Comparison of ENCODE assay signal across 11 cellular contexts in genomic region chr11:57321388-57321995, GRCh38. TPM values are rescaled to one million over a fixed set of nuclear protein-coding genes. Genes with fewer than 3 reads are reported as not detected.
DNase-seq lines count a peak whose midpoint lies in the region; ATAC-seq and TF ChIP-seq lines count a peak whose summit lies in the region.
"Had no signal": no experiment of that assay in that cellular context is flagged by ENCODE, and none has a peak within 500 bp of the region (broad histone marks: within the 10 kb centered on the region; RNA-seq: fewer than 3 reads in every experiment).

No MANE protein-coding gene starts in this region.

- peaks cover 9 to 10% of the 10 kb centered on the region in 2 donors for H3K36me3 Mint-ChIP-seq in activated naive CD4-positive, alpha-beta T cell treated with anti-CD3 and anti-CD28 coated beads, Interleukin-2, amount 50 U/mL, for 72 hours

- H3K4me1 ChIP-seq in cardiac muscle cell (ENCODE audit: low read depth) (peaks cover 33% of the 10 kb centered on the region), lower lobe of right lung (peaks cover 81% of the 10 kb centered on the region), urinary bladder (ENCODE audit: insufficient read depth) (no peaks in the 10 kb centered on the region)

- H3K9me3 ChIP-seq in cardiac muscle cell (ENCODE audit: low read depth) (no peaks in the 10 kb centered on the region), lower lobe of right lung (no peaks in the 10 kb centered on the region)

- H3K27me3 ChIP-seq in cardiac muscle cell (no peaks in the 10 kb centered on the region), lower lobe of right lung (ENCODE audit: low read depth) (no peaks in the 10 kb centered on the region)

- H3K4me3 ChIP-seq in cardiac muscle cell (no peak overlapping the region), lower lobe of right lung (peak overlapping the region; percentile 74), urinary bladder (ENCODE audit: low read depth, low read length) (peak overlapping the region; percentile 24)

- in situ Hi-C loops in T47D (cut with HindIII; ENCODE audit: low pct_unique_long_range_greater_than_20kb, low sequenced_read_pairs): no loop called here

- no peak for TF ChIP-seq CTCF in cardiac muscle cell (IDR thresholded peaks at IDR 0.05; ENCODE audit: low read depth, low read length)
- TF ChIP-seq CTCF in lower lobe of right lung (IDR thresholded peaks at IDR 0.05): no peak

- DNase-seq in cardiac muscle cell (ENCODE audit: low read depth in 1 of 2, low spot score in 1 of 2): no peak
- no peak for DNase-seq in Right ventricle myocardium inferior (ENCODE audit: missing footprints)
- peak; percentile 67 to 81 for DNase-seq in T47D (ENCODE audit: low read depth in 1 of 2, low spot score in 1 of 2)
- no peak for DNase-seq in lower lobe of right lung
- DNase-seq in SHP77 treated with DMSO at 0.1 percent for 48 hours (lab: John Stamatoyannopoulos, UW): no peak
- no peak for DNase-seq in activated naive CD4-positive, alpha-beta T cell treated with anti-CD3 and anti-CD28 coated beads, Interleukin-2, amount 50 U/mL, for 72 hours (ENCODE audit: low spot score in 2 of 2)
- DNase-seq: NCI-H2107 had no signal

- intact Hi-C loops in Right ventricle myocardium inferior (cut with DNase I) (no loop called here), lower lobe of right lung (cut with DNase I) (no loop called here)

- no peak overlapping the region for H3K27ac Mint-ChIP-seq in activated naive CD4-positive, alpha-beta T cell treated with anti-CD3 and anti-CD28 coated beads, Interleukin-2, amount 50 U/mL, for 72 hours

- H3K27ac ChIP-seq in cardiac muscle cell (peak overlapping the region; percentile 94), lower lobe of right lung (peak overlapping the region; percentile 96), urinary bladder (ENCODE audit: low read depth) (peak overlapping the region; percentile 83)

- H3K36me3 ChIP-seq in cardiac muscle cell (peaks cover 16% of the 10 kb centered on the region), lower lobe of right lung (peaks cover 39% of the 10 kb centered on the region), urinary bladder (ENCODE audit: insufficient read depth) (peaks cover 3% of the 10 kb centered on the region)

- 27% methylated on average over 5 of the region's 5 CpGs for WGBS in urinary bladder

- ATAC-seq in Right ventricle myocardium inferior (no peak), lower lobe of right lung (no peak), GM19452 (IDR thresholded peaks at IDR 0.05; ENCODE audit: unreplicated experiment) (no peak)
- ATAC-seq in activated naive CD4-positive, alpha-beta T cell treated with anti-CD3 and anti-CD28 coated beads, Interleukin-2, amount 50 U/mL, for 72 hours: no peak

- no peaks in the 10 kb centered on the region for H3K9me3 Mint-ChIP-seq in activated naive CD4-positive, alpha-beta T cell treated with anti-CD3 and anti-CD28 coated beads, Interleukin-2, amount 50 U/mL, for 72 hours
- H3K9me3 Mint-ChIP-seq: stimulated activated naive CD8-positive, alpha-beta T cell treated with anti-CD3 and anti-CD28 coated beads, Interleukin-15, Interleukin-2, amounts not matched to agents 100 ng/mL and 50 ng/mL, for 24 hours had no signal

RNA-seq across cellular contexts. Expression of gene TNKS1BP1, which starts 3.3 kb away (rescaled TPM):
- total RNA-seq in cardiac muscle cell (58.9 and 69.1 TPM in 2 replicates), Right ventricle myocardium inferior (51.2 TPM), lower lobe of right lung (147 TPM), urinary bladder (33.6 TPM)
- polyA plus RNA-seq in cardiac muscle cell (62.1 and 67.1 TPM in 2 replicates), urinary bladder (146 TPM)
- 10 to 100 TPM in 1 of 2 donors, 1 to 10 TPM in 1; 5.6 to 17.7 TPM for total RNA-seq in activated naive CD4-positive, alpha-beta T cell treated with anti-CD3 and anti-CD28 coated beads, Interleukin-2, amount 50 U/mL, for 72 hours

RNA-seq across cellular contexts. Expression of gene SSRP1, which starts 14.2 kb away (rescaled TPM):
- 112 and 180 TPM in 2 replicates for total RNA-seq in cardiac muscle cell
- polyA plus RNA-seq in cardiac muscle cell: 87.0 and 112 TPM in 2 replicates
- 33.8 TPM for total RNA-seq in Right ventricle myocardium inferior
- total RNA-seq in lower lobe of right lung: 62.2 TPM
- 32.3 TPM for total RNA-seq in urinary bladder
- 79.4 TPM for polyA plus RNA-seq in urinary bladder
- 100 to 1,000 TPM in 1 of 2 donors, 10 to 100 TPM in 1; 59.9 to 250 TPM for total RNA-seq in activated naive CD4-positive, alpha-beta T cell treated with anti-CD3 and anti-CD28 coated beads, Interleukin-2, amount 50 U/mL, for 72 hours

RNA-seq across cellular contexts. Expression of gene P2RX3, which starts 16.7 kb away (rescaled TPM):
- total RNA-seq in cardiac muscle cell (0.09 and 0.18 TPM in 2 replicates), Right ventricle myocardium inferior (3.2 TPM), lower lobe of right lung (not detected), urinary bladder (1.5 TPM)
- polyA plus RNA-seq in cardiac muscle cell (0.39 and 0.62 TPM in 2 replicates), urinary bladder (0.34 TPM)
- total RNA-seq in activated naive CD4-positive, alpha-beta T cell treated with anti-CD3 and anti-CD28 coated beads, Interleukin-2, amount 50 U/mL, for 72 hours: not detected
- total RNA-seq: lung microvascular endothelial cell had no signal

RNA-seq across cellular contexts. Expression of gene PRG3, which starts 59.5 kb away (rescaled TPM):
- total RNA-seq in cardiac muscle cell (not detected in 2 replicates), Right ventricle myocardium inferior (not detected), lower lobe of right lung (not detected), urinary bladder (not detected)
- polyA plus RNA-seq in cardiac muscle cell (not detected in 2 replicates), urinary bladder (not detected)
- not detected for total RNA-seq in activated naive CD4-positive, alpha-beta T cell treated with anti-CD3 and anti-CD28 coated beads, Interleukin-2, amount 50 U/mL, for 72 hours
- total RNA-seq: lung microvascular endothelial cell had no signal

Comparison
In these comparisons a context has a peak if more than half of its experiments do, and no peak if none do; other contexts are left out.
1. DNase-seq: peak in T47D (2 of 2); none in cardiac muscle cell (0 of 2), Right ventricle myocardium inferior (single experiment), lower lobe of right lung (single experiment), SHP77 treated with DMSO at 0.1 percent for 48 hours (single experiment) and activated naive CD4-positive, alpha-beta T cell treated with anti-CD3 and anti-CD28 coated beads, Interleukin-2, amount 50 U/mL, for 72 hours (0 of 2).
2. Peak in every context shown above with its lines, with median percentiles within 50 percentile points of each other: H3K27ac ChIP-seq.